ENCODE assay signal across 19 cellular contexts in the genomic region with DNA sequence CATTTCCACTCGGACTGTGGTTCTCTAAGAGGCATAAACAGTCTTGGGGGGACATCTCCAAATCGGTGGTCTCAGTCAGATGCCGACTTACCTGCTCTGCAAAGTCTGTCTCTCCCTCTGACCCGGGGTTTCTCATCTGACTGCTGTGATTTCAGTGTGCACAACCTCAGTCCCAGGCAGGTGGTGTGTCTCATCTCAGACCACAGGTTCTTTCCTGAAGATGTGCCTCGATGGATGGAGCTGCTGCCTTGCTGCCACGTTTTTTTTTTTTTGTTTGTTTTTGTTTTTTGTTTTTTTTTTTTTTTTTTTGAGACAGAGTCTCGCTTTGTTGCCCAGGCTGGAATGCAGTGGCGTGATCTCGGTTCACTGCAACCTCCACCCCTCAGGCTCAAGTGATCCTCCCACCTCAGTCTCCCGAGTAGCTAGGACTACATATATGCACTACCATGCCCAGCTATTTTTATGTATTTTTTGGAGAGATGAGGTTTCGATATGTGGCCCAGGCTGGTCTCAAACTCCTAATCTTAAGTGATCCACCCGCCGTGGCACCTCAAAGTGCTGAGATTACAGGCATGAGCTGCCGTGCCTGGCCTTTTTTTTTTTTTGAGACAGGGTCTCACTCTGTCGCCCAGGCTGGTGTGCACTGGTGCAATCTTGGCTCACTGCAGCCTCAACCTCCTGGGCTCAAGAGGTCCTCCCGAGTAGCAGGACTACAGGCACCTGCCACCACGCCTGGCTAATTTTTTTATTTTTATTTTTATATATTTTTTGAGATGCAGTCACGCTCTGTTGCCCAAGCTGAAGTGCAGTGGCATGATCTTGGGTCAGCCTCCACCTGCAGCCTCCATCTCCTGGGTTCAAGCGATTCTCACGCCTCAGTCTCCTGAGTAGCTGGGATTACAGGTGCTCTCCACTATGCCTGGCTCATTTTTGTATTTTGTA.
"Had no signal": no experiment of that assay in that cellular context is flagged by ENCODE, and none has a peak within 500 bp of the region (broad histone marks: within the 10 kb centered on the region; RNA-seq: fewer than 3 reads in every experiment).

No MANE protein-coding gene starts in this region.

- H3K27ac Mint-ChIP-seq: activated naive CD4-positive, alpha-beta T cell treated with anti-CD3 and anti-CD28 coated beads, Interleukin-2, amount 50 U/mL, for 72 hours; dendritic cell treated with granulocyte-macrophage colony-stimulating factor and Interleukin-4, amounts not matched to agents 40 ng/mL and 50 ng/mL, for 4 days; natural killer cell treated with Interleukin-12 subunit alpha and Interleukin-12 subunit beta and Interleukin-15 and Interleukin-18, amount 100 ng/mL, for 72 hours; stimulated activated naive B cell treated with anti-CD40 and anti-IgM and Interleukin-4, amounts not matched to agents 10 μg/mL and 1 μg/mL and 100 μg/mL, for 72 hours had no signal

- H3K36me3 Mint-ChIP-seq: activated naive CD4-positive, alpha-beta T cell treated with anti-CD3 and anti-CD28 coated beads, Interleukin-2, amount 50 U/mL, for 72 hours; natural killer cell treated with Interleukin-12 subunit alpha and Interleukin-12 subunit beta and Interleukin-15 and Interleukin-18, amount 100 ng/mL, for 72 hours; stimulated activated naive B cell treated with anti-CD40 and anti-IgM and Interleukin-4, amounts not matched to agents 10 μg/mL and 1 μg/mL and 100 μg/mL, for 72 hours had no signal

- H3K27me3 ChIP-seq: adrenal gland, cardiac muscle cell, esophagus squamous epithelium, uterus had no signal

- H3K36me3 ChIP-seq: adrenal gland, cardiac muscle cell, esophagus squamous epithelium, heart right ventricle, spleen, tibial artery, uterus, WERI-Rb-1 had no signal

- H3K27ac ChIP-seq: adrenal gland, cardiac muscle cell, esophagus squamous epithelium, heart right ventricle, spleen, tibial artery, uterus, WERI-Rb-1 had no signal

- H3K4me3 Mint-ChIP-seq: dendritic cell treated with granulocyte-macrophage colony-stimulating factor and Interleukin-4, amounts not matched to agents 40 ng/mL and 50 ng/mL, for 4 days; natural killer cell treated with Interleukin-12 subunit alpha and Interleukin-12 subunit beta and Interleukin-15 and Interleukin-18, amount 100 ng/mL, for 72 hours; stimulated activated naive B cell treated with anti-CD40 and anti-IgM and Interleukin-4, amounts not matched to agents 10 μg/mL and 1 μg/mL and 100 μg/mL, for 72 hours had no signal

- H3K4me1 ChIP-seq: adrenal gland, esophagus squamous epithelium, uterus had no signal

- DNase-seq: activated CD4-positive, alpha-beta T cell treated with anti-CD3 and anti-CD28 coated beads, Interleukin-2, amount 50 U/mL, for 4 hours; activated gamma-delta T cell; adrenal gland; effector CD8-positive, alpha-beta T cell; esophagus squamous epithelium; nucleus accumbens; retina; spleen; stimulated activated CD4-positive, alpha-beta T cell treated with anti-CD3 and anti-CD28 coated beads, Interleukin-4, amount 100 ng/mL, for 4 hours; stimulated activated naive B cell treated with anti-CD40 and anti-IgM and Interleukin-4, amounts not matched to agents 10 μg/mL and 1 μg/mL and 100 μg/mL, for 72 hours; T-helper 2 cell; tibial artery; uterus; WERI-Rb-1 had no signal

- H3K27me3 Mint-ChIP-seq: natural killer cell treated with Interleukin-12 subunit alpha and Interleukin-12 subunit beta and Interleukin-15 and Interleukin-18, amount 100 ng/mL, for 72 hours had no signal

- H3K9me3 Mint-ChIP-seq: activated naive CD4-positive, alpha-beta T cell treated with anti-CD3 and anti-CD28 coated beads, Interleukin-2, amount 50 U/mL, for 72 hours; dendritic cell treated with granulocyte-macrophage colony-stimulating factor and Interleukin-4, amounts not matched to agents 40 ng/mL and 50 ng/mL, for 4 days; natural killer cell treated with Interleukin-12 subunit alpha and Interleukin-12 subunit beta and Interleukin-15 and Interleukin-18, amount 100 ng/mL, for 72 hours; stimulated activated naive B cell treated with anti-CD40 and anti-IgM and Interleukin-4, amounts not matched to agents 10 μg/mL and 1 μg/mL and 100 μg/mL, for 72 hours had no signal

- ATAC-seq: activated naive CD4-positive, alpha-beta T cell treated with anti-CD3 and anti-CD28 coated beads, Interleukin-2, amount 50 U/mL, for 72 hours; natural killer cell treated with Interleukin-12 subunit alpha and Interleukin-12 subunit beta and Interleukin-15 and Interleukin-18, amount 100 ng/mL, for 72 hours; stimulated activated naive B cell treated with anti-CD40 and anti-IgM and Interleukin-4, amounts not matched to agents 10 μg/mL and 1 μg/mL and 100 μg/mL, for 72 hours had no signal

- H3K4me3 ChIP-seq: adrenal gland, cardiac muscle cell, esophagus squamous epithelium, heart right ventricle, spleen, tibial artery, uterus had no signal

- H3K9me3 ChIP-seq: adrenal gland, esophagus squamous epithelium, heart right ventricle, spleen, tibial artery, uterus had no signal
